8 cellular contexts compared by ENCODE assay signal in the genomic region with DNA sequence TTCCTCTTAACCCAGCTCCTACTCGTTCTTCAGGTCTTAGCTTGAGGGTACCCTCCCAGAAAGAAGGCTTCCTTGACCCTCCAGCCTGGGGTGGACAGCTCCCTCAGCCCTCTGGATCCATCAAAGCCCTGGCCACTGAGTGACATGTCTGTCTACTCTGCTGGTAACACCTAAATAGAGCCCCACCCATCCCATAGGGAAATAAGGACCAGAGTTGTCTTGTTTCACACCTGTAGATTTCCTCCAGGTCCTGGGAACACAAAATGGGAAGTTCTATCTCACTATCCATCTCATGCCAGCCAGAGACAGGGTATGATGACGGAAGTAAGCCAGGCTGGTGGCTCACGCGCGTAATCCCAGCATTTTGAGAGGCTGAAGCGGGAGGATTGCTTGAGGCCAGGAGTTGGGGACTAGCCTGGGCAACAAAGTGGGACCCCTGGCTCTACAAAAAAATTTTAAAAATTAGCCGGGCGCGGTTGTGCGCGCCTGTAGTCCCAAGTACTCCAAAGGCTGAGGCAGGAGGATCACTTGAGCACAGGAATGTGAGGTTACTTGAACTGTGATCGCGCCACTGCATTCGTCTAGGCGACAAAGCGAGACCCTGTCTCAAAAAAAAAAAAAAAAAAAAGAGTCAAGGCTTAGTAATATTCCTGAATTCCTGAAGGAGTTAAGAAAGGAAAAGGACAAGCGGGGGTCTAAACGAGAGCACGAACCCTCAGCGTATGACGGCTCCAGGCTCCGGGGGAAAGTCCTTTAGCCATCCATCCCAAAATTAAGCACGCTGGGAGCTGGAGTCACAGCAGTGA. TPM values are rescaled to one million over a fixed set of nuclear protein-coding genes. Genes with fewer than 3 reads are reported as not detected.
DNase-seq lines count a peak whose midpoint lies in the region; ATAC-seq and TF ChIP-seq lines count a peak whose summit lies in the region.

No MANE protein-coding gene starts in this region.

- H3K9me3 ChIP-seq in mucosa of stomach (ENCODE audit: control insufficient read depth, low read length), result no peaks in the 10 kb centered on the region
- no peaks in the 10 kb centered on the region for H3K9me3 ChIP-seq in aorta (ENCODE audit: control insufficient read depth, low read length)

- ATAC-seq in aorta (ENCODE audit: low FRiP score) (peak; percentile 17), HG03175 (IDR thresholded peaks at IDR 0.05; ENCODE audit: unreplicated experiment) (no peak)

- H3K4me3 ChIP-seq in dorsolateral prefrontal cortex (peak overlapping the region; percentile 52 to 94 (median 79)), mucosa of stomach (ENCODE audit: low read length) (peak overlapping the region; percentile 72), aorta (ENCODE audit: low read length in 2 of 2) (peak overlapping the region; percentile 67 to 88)

- in situ Hi-C loops in G401 (cut with HindIII; ENCODE audit: low sequenced_read_pairs), result no loop called here

- H3K27ac ChIP-seq in dorsolateral prefrontal cortex (peak overlapping the region; percentile 89 to 100 (median 97)), aorta (ENCODE audit: low read depth in 1 of 2, low read length in 2 of 2) (peak overlapping the region; percentile 50 to 92)

- peaks cover 22% of the 10 kb centered on the region for H3K4me1 ChIP-seq in mucosa of stomach (ENCODE audit: control insufficient read depth, insufficient read depth, low read length)
- H3K4me1 ChIP-seq in aorta (ENCODE audit: control insufficient read depth in 1 of 2, insufficient read depth in 2 of 2, low read length in 2 of 2), result no peaks in the 10 kb centered on the region

- DNase-seq in G401 (ENCODE audit: low spot score), result peak; percentile 37
- DNase-seq in dorsolateral prefrontal cortex, result no peak
- peak; percentile 49 to 71 for DNase-seq in aorta
- no peak for DNase-seq in NCI-H2107 (lab: John Stamatoyannopoulos, UW)
- DNase-seq in NCI-H2107 treated with DMSO at 0.1 percent for 48 hours (lab: John Stamatoyannopoulos, UW; ENCODE audit: unreplicated experiment), result no peak

- WGBS in aorta, 2 donors, result 4 to 5% methylated on average over 23 of the region's 23 CpGs

- H3K36me3 ChIP-seq in mucosa of stomach (ENCODE audit: control insufficient read depth, insufficient read depth, low read length), result peaks cover 17% of the 10 kb centered on the region
- peaks cover 2 to 9% of the 10 kb centered on the region in 2 donors for H3K36me3 ChIP-seq in aorta (ENCODE audit: control insufficient read depth in 1 of 2, insufficient read depth in 2 of 2, low read length in 1 of 2)

- peak overlapping the region; percentile 82 for H3K9ac ChIP-seq in mucosa of stomach (ENCODE audit: low read length)

- intact Hi-C loops in dorsolateral prefrontal cortex (cut with DNase I), result loop anchor here (2.0 to 5.0 kb wide), 5 partner anchors 45 to 128 kb away; partner anchors contain the start of genes DMAC2 (in 1 of the 2) and HNRNPUL1 (in 1 of the 2)
- intact Hi-C loops in aorta (cut with DNase I), result loop anchor here (1.0 to 5.0 kb wide), 5 partner anchors 16 to 105 kb away; partner anchors contain the start of genes HNRNPUL1 (in 1 of the 2) and TGFB1 (in 1 of the 2)

- peak in 1 of 56 donors; percentile 12 for TF ChIP-seq CTCF in dorsolateral prefrontal cortex (IDR thresholded peaks at IDR 0.05 in 54 of 56, conservative IDR thresholded peaks at IDR 0.05 in 2 of 56; ENCODE audit: low read depth in 1 of 56, partially characterized antibody in 56 of 56)

- H3K27me3 ChIP-seq in dorsolateral prefrontal cortex (no peaks in the 10 kb centered on the region), mucosa of stomach (ENCODE audit: control insufficient read depth, insufficient read depth, low read length) (no peaks in the 10 kb centered on the region), aorta (ENCODE audit: control insufficient read depth in 1 of 2, insufficient read depth in 2 of 2, low read length in 1 of 2) (no peaks in the 10 kb centered on the region)

TF ChIP-seq in PFSK-1, 5 proteins besides CTCF, POLR2A, EP300 and RAD21:
- TF ChIP-seq SIN3A (IDR thresholded peaks at IDR 0.05; ENCODE audit: borderline replicate concordance, insufficient read depth, low read length) (no peak), FOXP2 (optimal IDR thresholded peaks at IDR 0.05; ENCODE audit: borderline replicate concordance, extremely low read depth, extremely low read length, insufficient read depth) (no peak), POLR2AphosphoS5 (IDR thresholded peaks at IDR 0.05; ENCODE audit: low read depth, low read length) (no peak), TAF1 (IDR thresholded peaks at IDR 0.05; ENCODE audit: borderline replicate concordance, insufficient read depth, low read length) (peak; percentile 32; the same call in 1 of the 2 replicates)
- TF ChIP-seq, protein P1, sequence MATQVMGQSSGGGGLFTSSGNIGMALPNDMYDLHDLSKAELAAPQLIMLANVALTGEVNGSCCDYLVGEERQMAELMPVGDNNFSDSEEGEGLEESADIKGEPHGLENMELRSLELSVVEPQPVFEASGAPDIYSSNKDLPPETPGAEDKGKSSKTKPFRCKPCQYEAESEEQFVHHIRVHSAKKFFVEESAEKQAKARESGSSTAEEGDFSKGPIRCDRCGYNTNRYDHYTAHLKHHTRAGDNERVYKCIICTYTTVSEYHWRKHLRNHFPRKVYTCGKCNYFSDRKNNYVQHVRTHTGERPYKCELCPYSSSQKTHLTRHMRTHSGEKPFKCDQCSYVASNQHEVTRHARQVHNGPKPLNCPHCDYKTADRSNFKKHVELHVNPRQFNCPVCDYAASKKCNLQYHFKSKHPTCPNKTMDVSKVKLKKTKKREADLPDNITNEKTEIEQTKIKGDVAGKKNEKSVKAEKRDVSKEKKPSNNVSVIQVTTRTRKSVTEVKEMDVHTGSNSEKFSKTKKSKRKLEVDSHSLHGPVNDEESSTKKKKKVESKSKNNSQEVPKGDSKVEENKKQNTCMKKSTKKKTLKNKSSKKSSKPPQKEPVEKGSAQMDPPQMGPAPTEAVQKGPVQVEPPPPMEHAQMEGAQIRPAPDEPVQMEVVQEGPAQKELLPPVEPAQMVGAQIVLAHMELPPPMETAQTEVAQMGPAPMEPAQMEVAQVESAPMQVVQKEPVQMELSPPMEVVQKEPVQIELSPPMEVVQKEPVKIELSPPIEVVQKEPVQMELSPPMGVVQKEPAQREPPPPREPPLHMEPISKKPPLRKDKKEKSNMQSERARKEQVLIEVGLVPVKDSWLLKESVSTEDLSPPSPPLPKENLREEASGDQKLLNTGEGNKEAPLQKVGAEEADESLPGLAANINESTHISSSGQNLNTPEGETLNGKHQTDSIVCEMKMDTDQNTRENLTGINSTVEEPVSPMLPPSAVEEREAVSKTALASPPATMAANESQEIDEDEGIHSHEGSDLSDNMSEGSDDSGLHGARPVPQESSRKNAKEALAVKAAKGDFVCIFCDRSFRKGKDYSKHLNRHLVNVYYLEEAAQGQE (IDR thresholded peaks at IDR 0.05; ENCODE audit: insufficient read depth in 1 of 2, low read depth in 2 of 2, low read length in 2 of 2), result peak; percentile 4 to 60; a peak in 2 of 4 replicates

RNA-seq across cellular contexts. Expression of gene CCDC97, which starts 0.5 kb away (rescaled TPM):
- 9.3 and 12.3 TPM in 2 replicates for total RNA-seq in G401 (2014; rRNA removed; shearing (Covaris generic))
- polyA plus RNA-seq in PFSK-1 (2012; ENCODE audit: insufficient read length, low read depth), result 33.6 TPM
- total RNA-seq in dorsolateral prefrontal cortex (10 to 100 TPM; 18.1 to 45.4 (median 26.0) TPM), aorta (10 to 100 TPM; 18.7 to 24.3 TPM)
- polyA plus RNA-seq in aorta, result 10 to 100 TPM in 1 of 2 donors, 1 to 10 TPM in 1; 7.0 to 10.8 TPM

RNA-seq across cellular contexts. Expression of gene TGFB1, which starts 44.3 kb away (rescaled TPM):
- 5.7 and 10.1 TPM in 2 replicates for total RNA-seq in G401 (2014; rRNA removed; shearing (Covaris generic))
- polyA plus RNA-seq in PFSK-1 (2012; ENCODE audit: insufficient read length, low read depth), result 280 TPM
- total RNA-seq in dorsolateral prefrontal cortex, result 10 to 100 TPM in 104 of 120 experiments, 1 to 10 TPM in 16; 4.3 to 34.6 (median 13.8) TPM
- total RNA-seq in aorta, result 10 to 100 TPM; 81.6 to 97.5 TPM
- 10 to 100 TPM; 25.4 to 56.6 TPM for polyA plus RNA-seq in aorta

RNA-seq across cellular contexts. Expression of gene HNRNPUL1, which starts 45.3 kb away (rescaled TPM):
- total RNA-seq in G401 (2014; rRNA removed; shearing (Covaris generic)), result 85.0 and 116 TPM in 2 replicates
- 160 TPM for polyA plus RNA-seq in PFSK-1 (2012; ENCODE audit: insufficient read length, low read depth)
- total RNA-seq in dorsolateral prefrontal cortex (100 to 1,000 TPM in 114 of 120 experiments, 10 to 100 TPM in 6; 92.7 to 156 (median 118) TPM), aorta (100 to 1,000 TPM; 155 to 156 TPM)
- 10 to 100 TPM; 59.5 to 82.5 TPM for polyA plus RNA-seq in aorta

RNA-seq across cellular contexts. Expression of gene B9D2, which starts 54.5 kb away (rescaled TPM):
- 11.1 and 18.4 TPM in 2 replicates for total RNA-seq in G401 (2014; rRNA removed; shearing (Covaris generic))
- 15.7 TPM for polyA plus RNA-seq in PFSK-1 (2012; ENCODE audit: insufficient read length, low read depth)
- total RNA-seq in dorsolateral prefrontal cortex, result 10 to 100 TPM in 4 of 120 experiments, 1 to 10 TPM in 116; 3.0 to 12.9 (median 6.6) TPM
- 1 to 10 TPM; 4.1 to 5.6 TPM for total RNA-seq in aorta
- 10 to 100 TPM in 1 of 2 donors, 1 to 10 TPM in 1; 1.6 to 13.5 TPM for polyA plus RNA-seq in aorta

Comparison
In these comparisons a context has a peak if more than half of its experiments do, and no peak if none do; other contexts are left out.
1. DNase-seq: peak in G401 (single experiment) and aorta (2 of 2); none in dorsolateral prefrontal cortex (0 of 10), NCI-H2107 (single experiment) and NCI-H2107 treated with DMSO at 0.1 percent for 48 hours (single experiment).
2. Peak in every context shown above with its lines, with median percentiles within 50 percentile points of each other: H3K4me3 ChIP-seq.